11 cellular contexts compared by ENCODE assay signal in genomic region chr6:29708432-29709177, GRCh38. TPM values are rescaled to one million over a fixed set of nuclear protein-coding genes. Genes with fewer than 3 reads are reported as not detected.
A peak's percentile ranks its signal among the peaks of the same experiment; 100 is the strongest.
DNase-seq lines count a peak whose midpoint lies in the region; ATAC-seq lines count a peak whose summit lies in the region.
"Had no signal": no experiment of that assay in that cellular context is flagged by ENCODE, and none has a peak within 500 bp of the region (broad histone marks: within the 10 kb centered on the region; RNA-seq: fewer than 3 reads in every experiment).

No MANE protein-coding gene starts in this region.

- H3K4me1 Mint-ChIP-seq in CD4-positive, alpha-beta memory T cell, result peaks cover 54 to 86% (median 75%) of the 10 kb centered on the region in 4 donors
- peaks cover 71% of the 10 kb centered on the region for H3K4me1 Mint-ChIP-seq in activated T-cell treated with anti-CD3 and anti-CD28 coated beads, Interleukin-2, amount 50 U/mL, for 4 hours (ENCODE audit: low read depth)

- H3K4me3 Mint-ChIP-seq in CD4-positive, alpha-beta memory T cell, result peak overlapping the region; percentile 77 to 88 (median 86)
- peak overlapping the region; percentile 74 for H3K4me3 Mint-ChIP-seq in activated T-cell treated with anti-CD3 and anti-CD28 coated beads, Interleukin-2, amount 50 U/mL, for 4 hours

- POLR2A ChIA-PET in CD4-positive, alpha-beta memory T cell (lab: Charles Lee; ENCODE audit: partially characterized antibody), result interaction anchor here (0.8 to 10.0 kb wide), 17 partner anchors 8 to 358 kb away, joined by 3 to 158 read pairs (median 6); partner anchors contain the start of genes HLA-F and PPP1R11

- intact Hi-C loops in CD4-positive, alpha-beta memory T cell (cut with micrococcal nuclease), result loop anchor here (1.0 to 5.0 kb wide), 3 partner anchors 14 to 259 kb away; partner anchors contain the start of gene HLA-F
- intact Hi-C loops in aorta (cut with DNase I), result loop anchor here (10.0 kb wide), 2 partner anchors 296 to 306 kb away; no protein-coding TSS in a partner anchor

- CTCF ChIA-PET in CD4-positive, alpha-beta memory T cell (lab: Charles Lee; ENCODE audit: partially characterized antibody), result interaction anchor here (1.0 to 8.2 kb wide), 11 partner anchors 8 to 127 kb away, joined by 3 to 100 read pairs (median 10); no protein-coding TSS in a partner anchor

- H3K36me3 Mint-ChIP-seq in CD4-positive, alpha-beta memory T cell, result no peaks in the 10 kb centered on the region
- no peaks in the 10 kb centered on the region for H3K36me3 Mint-ChIP-seq in activated T-cell treated with anti-CD3 and anti-CD28 coated beads, Interleukin-2, amount 50 U/mL, for 4 hours (ENCODE audit: insufficient read depth)

- peaks cover 0 to 2% (median 0%) of the 10 kb centered on the region in 8 donors for H3K9me3 Mint-ChIP-seq in CD4-positive, alpha-beta memory T cell
- H3K9me3 Mint-ChIP-seq in activated T-cell treated with anti-CD3 and anti-CD28 coated beads, Interleukin-2, amount 50 U/mL, for 4 hours, result no peaks in the 10 kb centered on the region

- H3K9me3 ChIP-seq in CD4-positive, alpha-beta memory T cell (ENCODE audit: control insufficient read depth in 1 of 2, low read length in 2 of 2), result no peaks in the 10 kb centered on the region
- peaks cover 1% of the 10 kb centered on the region for H3K9me3 ChIP-seq in aorta (ENCODE audit: control insufficient read depth, low read length)

- no peaks in the 10 kb centered on the region for H3K27me3 ChIP-seq in CD4-positive, alpha-beta memory T cell (ENCODE audit: insufficient read depth, low read length)
- H3K27me3 ChIP-seq in aorta (ENCODE audit: control insufficient read depth in 1 of 2, insufficient read depth in 2 of 2, low read length in 1 of 2), result peaks cover 0 to 2% of the 10 kb centered on the region in 2 donors

- WGBS in aorta, 2 donors, result 70 to 72% methylated on average over 11 of the region's 11 CpGs

- H3K36me3 ChIP-seq in CD4-positive, alpha-beta memory T cell (ENCODE audit: insufficient read depth, low read length), result no peaks in the 10 kb centered on the region
- no peaks in the 10 kb centered on the region for H3K36me3 ChIP-seq in aorta (ENCODE audit: control insufficient read depth in 1 of 2, insufficient read depth in 2 of 2, low read length in 1 of 2)

- H3K27me3 Mint-ChIP-seq in CD4-positive, alpha-beta memory T cell, result peaks cover 0 to 4% of the 10 kb centered on the region in 2 donors
- no peaks in the 10 kb centered on the region for H3K27me3 Mint-ChIP-seq in activated T-cell treated with anti-CD3 and anti-CD28 coated beads, Interleukin-2, amount 50 U/mL, for 4 hours (ENCODE audit: low read depth)

- H3K4me1 ChIP-seq in CD4-positive, alpha-beta memory T cell (ENCODE audit: insufficient read depth, low read length), result peaks cover 72% of the 10 kb centered on the region
- no peaks in the 10 kb centered on the region for H3K4me1 ChIP-seq in aorta (ENCODE audit: control insufficient read depth in 1 of 2, insufficient read depth in 2 of 2, low read length in 2 of 2)

- H3K27ac ChIP-seq in CD4-positive, alpha-beta memory T cell (ENCODE audit: low read depth, low read length), result peak overlapping the region; percentile 36
- H3K27ac ChIP-seq in aorta (ENCODE audit: low read depth in 1 of 2, low read length in 2 of 2), result no peak overlapping the region

- peak; percentile 82 to 84 for ATAC-seq in activated T-cell treated with anti-CD3 and anti-CD28 coated beads, Interleukin-2, amount 50 U/mL, for 4 hours
- ATAC-seq in HG03175 (IDR thresholded peaks at IDR 0.05; ENCODE audit: unreplicated experiment) (no peak), aorta (ENCODE audit: low FRiP score) (no peak), GM21717 (IDR thresholded peaks at IDR 0.05; ENCODE audit: unreplicated experiment) (no peak)

- H3K27ac Mint-ChIP-seq in CD4-positive, alpha-beta memory T cell, result peak overlapping the region; percentile 83 to 96 (median 93)

- peak; percentile 88 to 95 (median 93) for DNase-seq in CD4-positive, alpha-beta memory T cell
- peak; percentile 15 for DNase-seq in HT1080 (ENCODE audit: low read depth)
- no peak for DNase-seq in activated T-cell treated with anti-CD3 and anti-CD28 coated beads, Interleukin-2, amount 50 U/mL, for 4 hours
- DNase-seq in myocyte (ENCODE audit: low read depth), result peak; percentile 27
- no peak for DNase-seq in NCI-H1048 (lab: John Stamatoyannopoulos, UW)
- no peak for DNase-seq in aorta
- DNase-seq: DMS 273 treated with DMSO at 0.1 percent for 48 hours, NCI-H2029 treated with DMSO at 0.1 percent for 48 hours had no signal

- H3K4me3 ChIP-seq in CD4-positive, alpha-beta memory T cell (ENCODE audit: low read length in 2 of 2), result peak overlapping the region; percentile 53 to 64
- H3K4me3 ChIP-seq in aorta (ENCODE audit: low read length in 2 of 2), result no peak overlapping the region

RNA-seq across cellular contexts. Expression of gene HLA-F, which starts 14.6 kb away (rescaled TPM):
- total RNA-seq in CD4-positive, alpha-beta memory T cell, result 100 to 1,000 TPM; 573 to 585 TPM
- polyA plus RNA-seq in CD4-positive, alpha-beta memory T cell, result 100 to 1,000 TPM; 379 to 418 TPM
- 0.40 and 0.90 TPM in 2 replicates for total RNA-seq in HT1080 (2014; rRNA removed; shearing (Covaris generic))
- 2.4 and 2.6 TPM in 2 replicates for polyA plus RNA-seq in HT1080 (2015; cell fraction: cytosol; rRNA removed)
- polyA plus RNA-seq in HT1080 (2015; cell fraction: nucleus; rRNA removed), result 8.9 and 10.3 TPM in 2 replicates
- total RNA-seq in activated T-cell treated with anti-CD3 and anti-CD28 coated beads, Interleukin-2, amount 50 U/mL, for 4 hours, result 100 to 1,000 TPM; 185 to 341 (median 228) TPM
- total RNA-seq in myocyte (6.8 TPM in 2 replicates), aorta (100 to 1,000 TPM in 1 of 2 donors, 10 to 100 TPM in 1; 90.5 to 124 TPM)
- polyA plus RNA-seq in myocyte (2012), result 4.2 TPM
- 100 to 1,000 TPM in 1 of 2 donors, 10 to 100 TPM in 1; 34.2 to 153 TPM for polyA plus RNA-seq in aorta

RNA-seq across cellular contexts. Expression of gene ZFP57, which starts 27.7 kb away (rescaled TPM):
- not detected for total RNA-seq in CD4-positive, alpha-beta memory T cell
- 1 to 10 TPM; 2.4 to 3.0 TPM for polyA plus RNA-seq in CD4-positive, alpha-beta memory T cell
- not detected in 2 replicates for total RNA-seq in HT1080 (2014; rRNA removed; shearing (Covaris generic))
- polyA plus RNA-seq in HT1080 (2015; cell fraction: cytosol; rRNA removed), result not detected in 2 replicates
- not detected in 2 replicates for polyA plus RNA-seq in HT1080 (2015; cell fraction: nucleus; rRNA removed)
- total RNA-seq in activated T-cell treated with anti-CD3 and anti-CD28 coated beads, Interleukin-2, amount 50 U/mL, for 4 hours, result not detected
- not detected in 2 replicates for total RNA-seq in myocyte
- polyA plus RNA-seq in myocyte (2012), result not detected
- under 1 TPM in 1 of 2 donors, not detected in 1; 0.49 TPM for total RNA-seq in aorta
- polyA plus RNA-seq in aorta, result 1 to 10 TPM in 1 of 2 donors, not detected in 1; 7.1 TPM

RNA-seq across cellular contexts. Expression of gene MOG, which starts 51.7 kb away (rescaled TPM):
- total RNA-seq in CD4-positive, alpha-beta memory T cell, result not detected
- polyA plus RNA-seq in CD4-positive, alpha-beta memory T cell, result not detected
- not detected in 2 replicates for total RNA-seq in HT1080 (2014; rRNA removed; shearing (Covaris generic))
- polyA plus RNA-seq in HT1080 (2015; cell fraction: cytosol; rRNA removed), result not detected in 2 replicates
- polyA plus RNA-seq in HT1080 (2015; cell fraction: nucleus; rRNA removed), result not detected in 2 replicates
- not detected for total RNA-seq in activated T-cell treated with anti-CD3 and anti-CD28 coated beads, Interleukin-2, amount 50 U/mL, for 4 hours
- total RNA-seq in myocyte (not detected in 2 replicates), aorta (not detected)
- not detected for polyA plus RNA-seq in myocyte (2012)
- 1 to 10 TPM in 1 of 2 donors, not detected in 1; 1.5 TPM for polyA plus RNA-seq in aorta
- total RNA-seq: lower leg skin had no signal

Comparison
In these comparisons a context has a peak if more than half of its experiments do, and no peak if none do; other contexts are left out.
1. DNase-seq: peak in CD4-positive, alpha-beta memory T cell (5 of 5), HT1080 (single experiment) and myocyte (single experiment); none in activated T-cell treated with anti-CD3 and anti-CD28 coated beads, Interleukin-2, amount 50 U/mL, for 4 hours (single experiment), NCI-H1048 (single experiment) and aorta (0 of 2).
2. H3K4me3 ChIP-seq: peak in CD4-positive, alpha-beta memory T cell (2 of 2); none in aorta (0 of 2).
3. ATAC-seq: peak in activated T-cell treated with anti-CD3 and anti-CD28 coated beads, Interleukin-2, amount 50 U/mL, for 4 hours (2 of 2); none in HG03175 (single experiment), aorta (single experiment) and GM21717 (single experiment).
4. RNA of gene HLA-F, which starts 14.6 kb away (total RNA-seq): 573 to 585 TPM in CD4-positive, alpha-beta memory T cell, 185 to 341 TPM in activated T-cell treated with anti-CD3 and anti-CD28 coated beads, Interleukin-2, amount 50 U/mL, for 4 hours and 90.5 to 124 TPM in aorta; 6.8 TPM in myocyte and 0.40 to 0.90 TPM in HT1080; every median in the first group is over 10 times any median in the second.